In genomic region chr14:97603201-97603600, GRCh38 we compare ENCODE assay signal across 14 cellular contexts.
DNase-seq lines count a peak whose midpoint lies in the region; ATAC-seq and TF ChIP-seq lines count a peak whose summit lies in the region.
"Had no signal": no experiment of that assay in that cellular context is flagged by ENCODE, and none has a peak within 500 bp of the region (broad histone marks: within the 10 kb centered on the region; RNA-seq: fewer than 3 reads in every experiment).

No MANE protein-coding gene starts in this region.

- peak in 3 of 5 donors; percentile 58 to 78 (median 62) for DNase-seq in CD4-positive, alpha-beta memory T cell
- DNase-seq in T follicular helper cell (ENCODE audit: low read depth) (peak; percentile 12), lower lobe of right lung (no peak), type B pancreatic cell (ENCODE audit: extremely low spot score, unreplicated experiment) (no peak), NCI-H2029 (lab: John Stamatoyannopoulos, UW) (no peak), DMS79 (lab: John Stamatoyannopoulos, UW) (no peak)
- DNase-seq in activated T-cell treated with anti-CD3 and anti-CD28 coated beads, Interleukin-2, amount 50 U/mL, for 72 hours = peak; percentile 22 to 36
- DNase-seq: NCI-H146, NCI-H446 had no signal

- no peak overlapping the region for H3K27ac Mint-ChIP-seq in CD4-positive, alpha-beta memory T cell
- no peak overlapping the region for H3K27ac Mint-ChIP-seq in activated T-cell treated with anti-CD3 and anti-CD28 coated beads, Interleukin-2, amount 50 U/mL, for 72 hours
- H3K27ac Mint-ChIP-seq in type B pancreatic cell = no peak overlapping the region

- intact Hi-C loops in CD4-positive, alpha-beta memory T cell (cut with micrococcal nuclease) = loop anchor here (1.0 to 5.0 kb wide), 9 partner anchors 17 to 1669 kb away; partner anchors contain the start of gene BCL11B
- intact Hi-C loops in lower lobe of right lung (cut with DNase I) = no loop called here

- H3K27me3 ChIP-seq in CD4-positive, alpha-beta memory T cell (ENCODE audit: insufficient read depth, low read length) = no peaks in the 10 kb centered on the region
- no peaks in the 10 kb centered on the region for H3K27me3 ChIP-seq in lower lobe of right lung (ENCODE audit: low read depth)
- H3K27me3 ChIP-seq: tibial nerve had no signal

- H3K4me1 ChIP-seq in CD4-positive, alpha-beta memory T cell (ENCODE audit: insufficient read depth, low read length) = peaks cover 73% of the 10 kb centered on the region
- no peaks in the 10 kb centered on the region for H3K4me1 ChIP-seq in lower lobe of right lung
- H3K4me1 ChIP-seq: breast epithelium, prostate gland, tibial nerve had no signal

- H3K36me3 ChIP-seq in CD4-positive, alpha-beta memory T cell (ENCODE audit: insufficient read depth, low read length) = no peaks in the 10 kb centered on the region
- H3K36me3 ChIP-seq in lower lobe of right lung = no peaks in the 10 kb centered on the region
- H3K36me3 ChIP-seq: breast epithelium, prostate gland, tibial nerve had no signal

- peak overlapping the region; percentile 72 for H3K27ac ChIP-seq in CD4-positive, alpha-beta memory T cell (ENCODE audit: low read depth, low read length)
- H3K27ac ChIP-seq in lower lobe of right lung = peak overlapping the region; percentile 58
- H3K27ac ChIP-seq: breast epithelium, KMS-11, prostate gland had no signal

- CTCF ChIA-PET in CD4-positive, alpha-beta memory T cell (lab: Charles Lee; ENCODE audit: partially characterized antibody) = interaction anchor here (0.9 to 3.1 kb wide), 22 partner anchors 8 to 1681 kb away, joined by 3 to 17 read pairs (median 5); no protein-coding TSS in a partner anchor

- ATAC-seq in activated T-cell treated with anti-CD3 and anti-CD28 coated beads, Interleukin-2, amount 50 U/mL, for 72 hours (replicated peaks in 1 of 2) = peak; percentile 82
- ATAC-seq in lower lobe of right lung (peak; percentile 43 to 51), GM18873 (IDR thresholded peaks at IDR 0.05; ENCODE audit: low FRiP score, unreplicated experiment) (no peak)

- H3K9me3 ChIP-seq in CD4-positive, alpha-beta memory T cell (ENCODE audit: control insufficient read depth in 1 of 2, low read length in 2 of 2) = no peaks in the 10 kb centered on the region
- no peaks in the 10 kb centered on the region for H3K9me3 ChIP-seq in lower lobe of right lung
- H3K9me3 ChIP-seq: breast epithelium, prostate gland had no signal

- peak overlapping the region in 1 of 2 donors; percentile 45 for H3K4me3 ChIP-seq in CD4-positive, alpha-beta memory T cell (ENCODE audit: low read length in 2 of 2)
- no peak overlapping the region for H3K4me3 ChIP-seq in lower lobe of right lung
- H3K4me3 ChIP-seq: breast epithelium, prostate gland, tibial nerve had no signal

- H3K9me3 Mint-ChIP-seq in CD4-positive, alpha-beta memory T cell = peaks cover 0 to 12% (median 7%) of the 10 kb centered on the region in 8 donors
- H3K9me3 Mint-ChIP-seq in activated T-cell treated with anti-CD3 and anti-CD28 coated beads, Interleukin-2, amount 50 U/mL, for 72 hours = peaks cover 5 to 7% of the 10 kb centered on the region in 2 donors
- H3K9me3 Mint-ChIP-seq in type B pancreatic cell = no peaks in the 10 kb centered on the region

- POLR2A ChIA-PET in CD4-positive, alpha-beta memory T cell (lab: Charles Lee; ENCODE audit: partially characterized antibody) = interaction anchor here (0.6 to 4.3 kb wide), 39 partner anchors 8 to 1668 kb away, joined by 3 to 82 read pairs (median 5); partner anchors contain the start of gene BCL11B

- peaks cover 1 to 7% of the 10 kb centered on the region in 2 donors for H3K36me3 Mint-ChIP-seq in CD4-positive, alpha-beta memory T cell
- peaks cover 3 to 4% of the 10 kb centered on the region in 2 donors for H3K36me3 Mint-ChIP-seq in activated T-cell treated with anti-CD3 and anti-CD28 coated beads, Interleukin-2, amount 50 U/mL, for 72 hours (ENCODE audit: insufficient read depth in 2 of 2)
- H3K36me3 Mint-ChIP-seq in type B pancreatic cell = no peaks in the 10 kb centered on the region

- TF ChIP-seq CTCF in lower lobe of right lung (IDR thresholded peaks at IDR 0.05) = no peak
- no peak for TF ChIP-seq CTCF in type B pancreatic cell (conservative IDR thresholded peaks at IDR 0.05)

- no peak overlapping the region for H3K4me3 Mint-ChIP-seq in CD4-positive, alpha-beta memory T cell
- no peak overlapping the region for H3K4me3 Mint-ChIP-seq in activated T-cell treated with anti-CD3 and anti-CD28 coated beads, Interleukin-2, amount 50 U/mL, for 72 hours
- H3K4me3 Mint-ChIP-seq in type B pancreatic cell = no peak overlapping the region

- peaks cover 4 to 43% (median 22%) of the 10 kb centered on the region in 4 donors for H3K4me1 Mint-ChIP-seq in CD4-positive, alpha-beta memory T cell
- H3K4me1 Mint-ChIP-seq in activated T-cell treated with anti-CD3 and anti-CD28 coated beads, Interleukin-2, amount 50 U/mL, for 72 hours (ENCODE audit: low read depth) = peaks cover 18% of the 10 kb centered on the region
- H3K4me1 Mint-ChIP-seq in type B pancreatic cell (ENCODE audit: unreplicated experiment) = no peaks in the 10 kb centered on the region

- no peaks in the 10 kb centered on the region for H3K27me3 Mint-ChIP-seq in CD4-positive, alpha-beta memory T cell
- H3K27me3 Mint-ChIP-seq in activated T-cell treated with anti-CD3 and anti-CD28 coated beads, Interleukin-2, amount 50 U/mL, for 72 hours (ENCODE audit: low read depth) = no peaks in the 10 kb centered on the region
- peaks cover 9% of the 10 kb centered on the region for H3K27me3 Mint-ChIP-seq in type B pancreatic cell

Comparison
In these comparisons a context has a peak if more than half of its experiments do, and no peak if none do; other contexts are left out.
1. DNase-seq: peak in CD4-positive, alpha-beta memory T cell (3 of 5), T follicular helper cell (single experiment) and activated T-cell treated with anti-CD3 and anti-CD28 coated beads, Interleukin-2, amount 50 U/mL, for 72 hours (2 of 2); none in lower lobe of right lung (single experiment), type B pancreatic cell (single experiment), NCI-H2029 (single experiment) and DMS79 (single experiment).